In genomic region chr15:99568548-99569352, GRCh38 we compare ENCODE assay signal across 9 cellular contexts.
A peak's percentile ranks its signal among the peaks of the same experiment; 100 is the strongest.
DNase-seq lines count a peak whose midpoint lies in the region; FAIRE-seq and TF ChIP-seq lines count a peak whose summit lies in the region.
"Had no signal": no experiment of that assay in that cellular context is flagged by ENCODE, and none has a peak within 500 bp of the region (broad histone marks: within the 10 kb centered on the region; RNA-seq: fewer than 3 reads in every experiment).

No MANE protein-coding gene starts in this region.

- H3K4me1 ChIP-seq in tibial artery: peaks cover 0 to 67% (median 29%) of the 10 kb centered on the region in 4 donors

- H3K27ac ChIP-seq in tibial artery: peak overlapping the region; percentile 39 to 99

- no peaks in the 10 kb centered on the region for H3K27me3 ChIP-seq in tibial artery

- H3K4me3 ChIP-seq in WI38 (ENCODE audit: low read depth, low read length) (peak overlapping the region; percentile 11; the same call in 1 of the 2 replicates), tibial artery (peak overlapping the region; percentile 13 to 15)

- intact Hi-C loops in tibial artery (cut with DNase I; ENCODE audit: low total_unique reads): loop anchor here (5.0 to 10.0 kb wide), 2 partner anchors 134 kb away; no protein-coding TSS in a partner anchor

- peak; percentile 41 for FAIRE-seq in islet of Langerhans (lab: Jason Lieb, UNC)

- TF ChIP-seq CTCF in WI38 (IDR thresholded peaks at IDR 0.05; ENCODE audit: low read depth, low read length) (no peak), tibial artery (IDR thresholded peaks at IDR 0.05) (no peak)

- no peaks in the 10 kb centered on the region for H3K9me3 ChIP-seq in tibial artery

- DNase-seq in NCI-H526 (lab: John Stamatoyannopoulos, UW) (peak; percentile 9 to 25), NCI-H526 treated with DMSO at 0.1 percent for 48 hours (lab: John Stamatoyannopoulos, UW) (no peak), tibial artery (no peak), HPDE6-E6E7 (ENCODE audit: extremely low spot score) (no peak), GF-D8 (lab: John Stamatoyannopoulos, UW) (no peak)
- DNase-seq in activated CD4-positive, alpha-beta T cell treated with anti-CD3 and anti-CD28 coated beads for 1 hour: no peak
- DNase-seq: head of caudate nucleus had no signal

- H3K36me3 ChIP-seq in tibial artery: no peaks in the 10 kb centered on the region

Comparison
In these comparisons a context has a peak if more than half of its experiments do, and no peak if none do; other contexts are left out.
1. DNase-seq: peak in NCI-H526 (2 of 2); none in NCI-H526 treated with DMSO at 0.1 percent for 48 hours (single experiment), tibial artery (0 of 2), activated CD4-positive, alpha-beta T cell treated with anti-CD3 and anti-CD28 coated beads for 1 hour (single experiment), HPDE6-E6E7 (single experiment) and GF-D8 (single experiment).